In the genomic region with DNA sequence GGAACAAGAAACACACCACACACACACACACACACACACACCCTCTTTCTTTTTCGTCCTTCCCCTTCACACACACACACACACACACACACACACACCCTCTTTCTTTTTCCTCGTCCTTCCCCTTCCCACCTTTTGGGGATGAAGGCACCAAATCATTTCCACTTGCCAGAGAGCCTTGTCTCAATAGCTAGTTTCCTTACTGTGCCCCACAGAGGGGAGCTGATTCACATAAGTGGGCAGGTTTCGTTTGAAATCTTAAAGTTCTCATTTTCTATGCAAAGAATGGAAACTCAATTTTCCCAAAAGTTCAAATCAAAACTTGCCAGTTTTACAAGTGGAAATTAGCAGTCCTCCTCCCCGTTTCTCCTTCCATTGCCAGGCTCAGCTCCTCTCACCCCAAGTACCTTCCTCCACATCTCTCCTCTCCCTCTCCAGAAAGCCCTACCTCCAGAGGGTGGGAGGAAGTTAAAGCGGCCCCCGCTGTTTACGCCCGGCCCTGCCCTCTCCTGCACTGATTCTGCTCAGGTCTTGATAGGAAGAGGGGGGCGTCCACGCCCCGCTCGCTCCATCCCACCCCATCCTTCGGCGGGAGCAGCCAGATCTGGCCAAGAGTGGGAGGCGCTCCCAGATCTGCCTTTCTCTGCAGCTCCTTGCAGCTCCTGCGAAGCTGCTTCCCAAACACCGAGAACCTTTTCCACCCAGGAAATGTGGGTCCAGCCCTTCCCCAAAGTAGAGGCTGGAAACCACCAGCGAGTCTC, we compare ENCODE assay signal across 8 cellular contexts. TPM values are rescaled to one million over a fixed set of nuclear protein-coding genes. Genes with fewer than 3 reads are reported as not detected.
DNase-seq lines count a peak whose midpoint lies in the region; ATAC-seq and TF ChIP-seq lines count a peak whose summit lies in the region.

No MANE protein-coding gene starts in this region.

- H3K27me3 ChIP-seq in HUES6 (ENCODE audit: control insufficient read depth, insufficient read depth, low read length) (peaks cover 26% of the 10 kb centered on the region), body of pancreas (no peaks in the 10 kb centered on the region), spleen (replicated peaks in 1 of 7) (peaks cover 0 to 71% (median 18%) of the 10 kb centered on the region in 7 donors)

- peak overlapping the region; percentile 65 for H3K9ac ChIP-seq in HUES6 (ENCODE audit: low read length)

- H3K9me3 Mint-ChIP-seq in CD14-positive monocyte, result peaks cover 0 to 15% (median 4%) of the 10 kb centered on the region in 7 donors

- peak overlapping the region in 1 of 7 donors; percentile 28 for H3K27ac Mint-ChIP-seq in CD14-positive monocyte

- peak overlapping the region in 1 of 2 donors; percentile 86 for H3K4me3 Mint-ChIP-seq in CD14-positive monocyte

- 7 to 11% methylated on average over 11 to 18 of the region's 18 CpGs for WGBS in body of pancreas, 2 donors
- 2 to 7% (median 5%) methylated on average over 17 to 18 of the region's 18 CpGs for WGBS in spleen, 5 donors

- H3K4me3 ChIP-seq in HUES6 (ENCODE audit: low read depth, low read length), result peak overlapping the region; percentile 96
- H3K4me3 ChIP-seq in body of pancreas, result peak overlapping the region; percentile 72 to 80
- H3K4me3 ChIP-seq in spleen, result peak overlapping the region; percentile 44 to 80 (median 64)

- no peak for TF ChIP-seq CTCF in body of pancreas (IDR thresholded peaks at IDR 0.05)
- no peak for TF ChIP-seq CTCF in spleen (IDR thresholded peaks at IDR 0.05 in 8 of 11, conservative IDR thresholded peaks at IDR 0.05 in 3 of 11)
- TF ChIP-seq CTCF in CD14-positive monocyte (IDR thresholded peaks at IDR 0.05), result no peak

- H3K9me3 ChIP-seq in HUES6 (ENCODE audit: control insufficient read depth, insufficient read depth, low read depth, low read length) (no peaks in the 10 kb centered on the region), body of pancreas (no peaks in the 10 kb centered on the region), spleen (no peaks in the 10 kb centered on the region)

- no peaks in the 10 kb centered on the region for H3K36me3 ChIP-seq in HUES6 (ENCODE audit: control insufficient read depth, insufficient read depth, low read length)
- H3K36me3 ChIP-seq in body of pancreas (replicated peaks in 1 of 2; ENCODE audit: insufficient read depth in 1 of 2, low read depth in 2 of 2), result no peaks in the 10 kb centered on the region
- no peaks in the 10 kb centered on the region for H3K36me3 ChIP-seq in spleen

- peak in 1 of 3 donors; percentile 2 for TF ChIP-seq POLR2A in body of pancreas (IDR thresholded peaks at IDR 0.05)
- no peak for TF ChIP-seq POLR2A in spleen (IDR thresholded peaks at IDR 0.05)

- peak; percentile 10 to 28 (median 20) for DNase-seq in body of pancreas
- peak; percentile 10 for DNase-seq in iris pigment epithelial cell (ENCODE audit: low read depth)
- DNase-seq in spleen, result no peak
- DNase-seq in CD14-positive monocyte (ENCODE audit: low spot score), result no peak
- no peak for DNase-seq in stimulated activated naive CD4-positive, alpha-beta T cell (lab: John Stamatoyannopoulos, UW)

- ATAC-seq in body of pancreas (peak; percentile 37), HG03135 (IDR thresholded peaks at IDR 0.05; ENCODE audit: unreplicated experiment) (no peak), GM19455 (IDR thresholded peaks at IDR 0.05; ENCODE audit: unreplicated experiment) (no peak)

- H3K4me1 Mint-ChIP-seq in CD14-positive monocyte, result peaks cover 19% of the 10 kb centered on the region

- no peak overlapping the region for H3K27ac ChIP-seq in HUES6 (ENCODE audit: low read depth, low read length)
- H3K27ac ChIP-seq in body of pancreas, result peak overlapping the region in 3 of 4 donors; percentile 67 to 77 (median 74)
- peak overlapping the region in 5 of 8 donors; percentile 70 to 83 (median 79) for H3K27ac ChIP-seq in spleen

- peaks cover 3 to 7% of the 10 kb centered on the region in 2 donors for H3K36me3 Mint-ChIP-seq in CD14-positive monocyte

- H3K27me3 Mint-ChIP-seq in CD14-positive monocyte (ENCODE audit: low read depth in 3 of 3), result peaks cover 57 to 74% (median 73%) of the 10 kb centered on the region in 3 donors

- H3K4me1 ChIP-seq in HUES6 (ENCODE audit: control insufficient read depth, insufficient read depth, low read length) (peaks cover 27% of the 10 kb centered on the region; the same call in 1 of the 2 replicates), body of pancreas (peaks cover 15% of the 10 kb centered on the region), spleen (peaks cover 0 to 35% (median 17%) of the 10 kb centered on the region in 6 donors)

- intact Hi-C loops in body of pancreas (cut with DNase I), result no loop called here
- intact Hi-C loops in spleen (cut with DNase I; ENCODE audit: low total_unique reads), result loop anchor here (2.0 kb wide), 1 partner anchor 121 kb away; no protein-coding TSS in a partner anchor
- intact Hi-C loops in CD14-positive monocyte (cut with micrococcal nuclease), result no loop called here

RNA-seq across cellular contexts. Expression of a gene that starts 1.3 kb away (rescaled TPM):
- total RNA-seq in body of pancreas (10 to 100 TPM; 18.5 to 25.7 TPM), spleen (10 to 100 TPM in 2 of 7 donors, 1 to 10 TPM in 5; 5.3 to 15.1 (median 9.0) TPM)
- polyA plus RNA-seq in spleen (1 to 10 TPM in 2 of 3 donors, under 1 TPM in 1; 0.68 to 1.5 (median 1.4) TPM), CD14-positive monocyte (under 1 TPM in 1 of 2 donors, not detected in 1; 0.38 TPM)

Comparison
In these comparisons a context has a peak if more than half of its experiments do, and no peak if none do; other contexts are left out.
1. DNase-seq: peak in body of pancreas (4 of 4) and iris pigment epithelial cell (single experiment); none in spleen (single experiment), CD14-positive monocyte (single experiment) and stimulated activated naive CD4-positive, alpha-beta T cell (0 of 6).
2. Peak in every context shown above with its lines, with median percentiles within 50 percentile points of each other: H3K4me3 ChIP-seq.